Comparison of ENCODE assay signal across 14 cellular contexts in the genomic region with DNA sequence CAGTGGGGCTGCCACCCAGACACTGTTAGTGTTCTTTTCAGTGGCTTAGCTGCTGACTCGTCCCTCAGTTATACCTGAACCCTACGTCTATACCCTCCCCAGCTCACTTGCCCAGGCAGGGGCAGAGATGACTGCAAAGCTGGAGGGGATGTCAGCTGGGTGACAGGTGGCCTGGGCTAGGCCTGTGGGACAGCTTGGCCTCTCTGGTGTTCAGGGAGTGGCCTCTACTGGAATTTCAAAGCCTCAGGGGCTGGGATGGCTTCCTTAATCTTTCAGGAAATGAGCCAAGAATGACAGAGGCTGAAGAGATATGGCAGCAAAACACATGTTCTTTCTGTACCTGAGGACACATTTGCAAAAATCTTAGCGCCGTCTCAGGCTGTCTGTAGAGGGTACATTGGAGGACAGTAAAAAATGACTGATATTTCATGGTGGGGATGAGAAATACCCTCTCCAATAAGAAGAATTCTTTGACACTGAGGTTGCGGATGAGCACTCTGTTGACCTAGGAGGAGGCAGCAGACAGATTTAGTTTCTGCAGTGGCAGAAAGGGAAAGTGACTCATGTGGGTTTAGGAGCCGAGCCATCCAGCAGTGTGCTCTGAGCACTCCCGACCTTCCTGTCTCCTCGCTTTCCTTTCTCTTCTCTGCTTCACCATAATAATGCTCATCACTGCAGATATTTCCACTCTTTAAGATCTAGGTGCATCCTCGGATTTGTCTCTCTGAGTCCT. TPM values are rescaled to one million over a fixed set of nuclear protein-coding genes. Genes with fewer than 3 reads are reported as not detected.
A peak's percentile ranks its signal among the peaks of the same experiment; 100 is the strongest.
DNase-seq lines count a peak whose midpoint lies in the region; ATAC-seq, FAIRE-seq and TF ChIP-seq lines count a peak whose summit lies in the region.
"Had no signal": no experiment of that assay in that cellular context is flagged by ENCODE, and none has a peak within 500 bp of the region (broad histone marks: within the 10 kb centered on the region; RNA-seq: fewer than 3 reads in every experiment).

No MANE protein-coding gene starts in this region.

- peak overlapping the region; percentile 66; the same call in 1 of the 2 replicates for H2AFZ ChIP-seq in SK-N-SH (ENCODE audit: low read depth)

- H3K4me2 ChIP-seq in SK-N-SH: peak overlapping the region; percentile 58

- no peak for TF ChIP-seq RAD21 in SK-N-SH (IDR thresholded peaks at IDR 0.05; ENCODE audit: low read length)

- 23% methylated on average over 9 of the region's 9 CpGs for WGBS in SK-N-SH (ENCODE audit: low lambda C conversion rate)
- 74 to 79% methylated on average over 9 of the region's 9 CpGs for WGBS in pancreas, 2 donors
- WGBS in endodermal cell (ENCODE audit: insufficient coverage in 1 of 2, insufficient read length in 1 of 2), 2 experiments: 83 to 88% methylated on average over 6 to 9 of the region's 9 CpGs

- peaks cover 8% of the 10 kb centered on the region for H3F3A ChIP-seq in SK-N-SH (replicated peaks; ENCODE audit: insufficient read depth)

- H3K9ac ChIP-seq in SK-N-SH (no peak overlapping the region), endodermal cell (ENCODE audit: extremely low read depth, low read length, poor library complexity, severe bottlenecking) (no peak overlapping the region)

- CTCF ChIA-PET in SK-N-SH (lab: Yijun Ruan, JAX): interaction anchor here (0.9 kb wide), 1 partner anchor 20 kb away, joined by 3 read pairs; no protein-coding TSS in a partner anchor

- no peaks in the 10 kb centered on the region for H3K79me2 ChIP-seq in SK-N-SH (ENCODE audit: insufficient read depth)

- no peaks in the 10 kb centered on the region for H3K9me2 ChIP-seq in SK-N-SH

- no peaks in the 10 kb centered on the region for H3K9me3 ChIP-seq in SK-N-SH
- H3K9me3 ChIP-seq in pancreas: no peaks in the 10 kb centered on the region
- H3K9me3 ChIP-seq in uterus: no peaks in the 10 kb centered on the region
- no peaks in the 10 kb centered on the region for H3K9me3 ChIP-seq in endodermal cell (ENCODE audit: control insufficient read depth, low read length)
- H3K9me3 ChIP-seq: tibial artery had no signal

- no peaks in the 10 kb centered on the region for H4K20me1 ChIP-seq in SK-N-SH (ENCODE audit: insufficient read depth)

- FAIRE-seq in pancreas (lab: Jason Lieb, UNC): no peak

- TF ChIP-seq EP300 in SK-N-SH (IDR thresholded peaks at IDR 0.05; ENCODE audit: borderline replicate concordance in 1 of 2, low read depth in 1 of 2, low read length in 1 of 2): no peak

- H3K9me3 Mint-ChIP-seq in endodermal cell: no peaks in the 10 kb centered on the region
- H3K9me3 Mint-ChIP-seq: CD4-positive, alpha-beta memory T cell; dendritic cell treated with granulocyte-macrophage colony-stimulating factor and Interleukin-4, amounts not matched to agents 40 ng/mL and 50 ng/mL, for 4 days had no signal

- H3K27ac ChIP-seq in SK-N-SH (ENCODE audit: low read depth in 2 of 2, low read length in 1 of 2) (peak overlapping the region in 1 of 2 experiments; percentile 26; a peak in 1 of 4 replicates), foreskin keratinocyte (no peak overlapping the region), pancreas (no peak overlapping the region), uterus (peak overlapping the region in 1 of 2 donors; percentile 31), dorsolateral prefrontal cortex (no peak overlapping the region), endodermal cell (ENCODE audit: low read depth, low read length) (no peak overlapping the region)

- H3K27me3 ChIP-seq in SK-N-SH (ENCODE audit: insufficient read depth): no peaks in the 10 kb centered on the region
- H3K27me3 ChIP-seq in foreskin keratinocyte: no peaks in the 10 kb centered on the region
- H3K27me3 ChIP-seq in pancreas: no peaks in the 10 kb centered on the region
- H3K27me3 ChIP-seq in uterus: no peaks in the 10 kb centered on the region
- no peaks in the 10 kb centered on the region for H3K27me3 ChIP-seq in dorsolateral prefrontal cortex
- no peaks in the 10 kb centered on the region for H3K27me3 ChIP-seq in endodermal cell (ENCODE audit: control insufficient read depth, insufficient read depth, low read length, poor library complexity, severe bottlenecking)
- H3K27me3 ChIP-seq: tibial artery had no signal

- intact Hi-C loops in pancreas (cut with DNase I) (no loop called here), uterus (cut with DNase I; ENCODE audit: low total_unique reads) (no loop called here), dorsolateral prefrontal cortex (cut with DNase I) (no loop called here)

- peak; percentile 70 for ATAC-seq in foreskin keratinocyte
- ATAC-seq in pancreas: peak in 3 of 4 donors; percentile 22 to 54 (median 31)

- no peak for TF ChIP-seq POLR2A in uterus (IDR thresholded peaks at IDR 0.05)

- TF ChIP-seq CTCF in SK-N-SH (IDR thresholded peaks at IDR 0.05) (no peak), foreskin keratinocyte (conservative IDR thresholded peaks at IDR 0.05) (no peak), pancreas (IDR thresholded peaks at IDR 0.05) (no peak), uterus (IDR thresholded peaks at IDR 0.05) (no peak), dorsolateral prefrontal cortex (IDR thresholded peaks at IDR 0.05 in 54 of 56, conservative IDR thresholded peaks at IDR 0.05 in 2 of 56; ENCODE audit: low read depth in 1 of 56, partially characterized antibody in 56 of 56) (no peak), endodermal cell (conservative IDR thresholded peaks at IDR 0.05) (no peak)

- no peaks in the 10 kb centered on the region for H3K27me3 Mint-ChIP-seq in endodermal cell (ENCODE audit: insufficient read depth)

- POLR2A ChIA-PET in SK-N-SH (lab: Yijun Ruan, JAX): no interaction called here

- H3K27ac Mint-ChIP-seq in endodermal cell: no peak overlapping the region
- H3K27ac Mint-ChIP-seq: CD4-positive, alpha-beta memory T cell; dendritic cell treated with granulocyte-macrophage colony-stimulating factor and Interleukin-4, amounts not matched to agents 40 ng/mL and 50 ng/mL, for 4 days had no signal

- DNase-seq in ELF-1 (ENCODE audit: low read depth, low spot score) (peak; percentile 63), SK-N-SH (no peak), foreskin keratinocyte (peak; percentile 53 to 72), pancreas (no peak), uterus (no peak), NCI-H345 treated with DMSO at 0.1 percent for 48 hours (lab: John Stamatoyannopoulos, UW; ENCODE audit: unreplicated experiment) (no peak), dorsolateral prefrontal cortex (no peak), endodermal cell (no peak)
- DNase-seq: CD4-positive, alpha-beta memory T cell; midbrain; NCI-H524 treated with DMSO at 0.1 percent for 48 hours; stimulated activated CD4-positive, alpha-beta T cell treated with anti-CD3 and anti-CD28 coated beads, Interleukin-1b, Interleukin-23, amount 100 ng/mL, for 48 hours; tibial artery had no signal

- peaks cover 48% of the 10 kb centered on the region for H3K36me3 Mint-ChIP-seq in endodermal cell (ENCODE audit: low read depth)
- H3K36me3 Mint-ChIP-seq: CD4-positive, alpha-beta memory T cell had no signal

- H3K4me1 Mint-ChIP-seq in endodermal cell: peaks cover 12% of the 10 kb centered on the region
- H3K4me1 Mint-ChIP-seq: CD4-positive, alpha-beta memory T cell had no signal

- H3K4me3 ChIP-seq in SK-N-SH (ENCODE audit: low read depth in 2 of 2, low read length in 1 of 2) (no peak overlapping the region; a peak in 1 of 4 replicates), pancreas (no peak overlapping the region), uterus (no peak overlapping the region), dorsolateral prefrontal cortex (no peak overlapping the region), endodermal cell (ENCODE audit: low read length) (no peak overlapping the region)
- H3K4me3 ChIP-seq: tibial artery had no signal

- H3K4me3 Mint-ChIP-seq in endodermal cell: no peak overlapping the region
- H3K4me3 Mint-ChIP-seq: CD4-positive, alpha-beta memory T cell; dendritic cell treated with granulocyte-macrophage colony-stimulating factor and Interleukin-4, amounts not matched to agents 40 ng/mL and 50 ng/mL, for 4 days had no signal

- H3K4me1 ChIP-seq in SK-N-SH (ENCODE audit: control insufficient read depth in 1 of 2, insufficient read depth in 2 of 2, low read depth in 1 of 2, low read length in 1 of 2): peaks cover 0 to 23% of the 10 kb centered on the region in 2 experiments; a peak in 3 of 4 replicates
- H3K4me1 ChIP-seq in foreskin keratinocyte: peaks cover 26% of the 10 kb centered on the region
- H3K4me1 ChIP-seq in pancreas: no peaks in the 10 kb centered on the region
- no peaks in the 10 kb centered on the region for H3K4me1 ChIP-seq in uterus
- H3K4me1 ChIP-seq in endodermal cell (ENCODE audit: control insufficient read depth, insufficient read depth, low read length): peaks cover 3% of the 10 kb centered on the region

- no peaks in the 10 kb centered on the region for H3K36me3 ChIP-seq in SK-N-SH (replicated peaks in 1 of 2; ENCODE audit: control insufficient read depth in 1 of 2, insufficient read depth in 2 of 2, low read length in 1 of 2)
- H3K36me3 ChIP-seq in pancreas: no peaks in the 10 kb centered on the region
- no peaks in the 10 kb centered on the region for H3K36me3 ChIP-seq in uterus
- no peaks in the 10 kb centered on the region for H3K36me3 ChIP-seq in endodermal cell (ENCODE audit: control insufficient read depth, insufficient read depth, low read length)

TF ChIP-seq in SK-N-SH, 30 proteins besides CTCF, POLR2A, EP300 and RAD21 (continues in another document):
- TF ChIP-seq MEF2A (IDR thresholded peaks at IDR 0.05; ENCODE audit: borderline replicate concordance, low read depth): peak; percentile 58; the same call in 1 of the 2 replicates
- TF ChIP-seq, protein P1, sequence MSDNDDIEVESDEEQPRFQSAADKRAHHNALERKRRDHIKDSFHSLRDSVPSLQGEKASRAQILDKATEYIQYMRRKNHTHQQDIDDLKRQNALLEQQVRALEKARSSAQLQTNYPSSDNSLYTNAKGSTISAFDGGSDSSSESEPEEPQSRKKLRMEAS (IDR thresholded peaks at IDR 0.05; ENCODE audit: low read depth): no peak
- TF ChIP-seq CHD2 (IDR thresholded peaks at IDR 0.05; ENCODE audit: low read length, partially characterized antibody): no peak
- 0 out of 2 replicates have a peak, but pooled peaks have one; percentile 9 for TF ChIP-seq JUND (IDR thresholded peaks at IDR 0.05)
- TF ChIP-seq TCF12 (IDR thresholded peaks at IDR 0.05): peak; percentile 45
- TF ChIP-seq FOSL2 (IDR thresholded peaks at IDR 0.05; ENCODE audit: borderline replicate concordance, low read depth): peak; percentile 51; the same call in 1 of the 2 replicates
- no peak for TF ChIP-seq YY1 (IDR thresholded peaks at IDR 0.05; ENCODE audit: low read depth)

RNA-seq across cellular contexts. Expression of a gene that starts 54.4 kb away (rescaled TPM):
- polyA plus RNA-seq in SK-N-SH (2012; rRNA removed): not detected in 2 replicates
- not detected in 2 replicates for polyA plus RNA-seq in SK-N-SH (2012; cell fraction: cytosol; rRNA removed)
- 0.04 and 0.07 TPM in 2 replicates for polyA plus RNA-seq in SK-N-SH (2012; cell fraction: nucleus; rRNA removed)
- 0.25 and 0.37 TPM in 2 replicates for total RNA-seq in foreskin keratinocyte
- polyA plus RNA-seq in foreskin keratinocyte: 0.17 and 0.24 TPM in 2 replicates
- total RNA-seq in pancreas: 1 to 10 TPM; 2.7 to 7.9 (median 4.8) TPM
- polyA plus RNA-seq in pancreas: 1 to 10 TPM; 5.2 to 8.8 TPM
- total RNA-seq in uterus: 10 to 100 TPM in 2 of 4 donors, 1 to 10 TPM in 1, under 1 TPM in 1; 0.59 to 12.6 (median 6.9) TPM
- 10 to 100 TPM; 11.8 to 91.1 (median 24.5) TPM for total RNA-seq in dorsolateral prefrontal cortex
- total RNA-seq in endodermal cell: 10 to 100 TPM; 13.7 to 25.8 TPM
- polyA plus RNA-seq in endodermal cell (2013, experiment 1 of 2): 3.3 TPM
- 2.7 TPM for polyA plus RNA-seq in endodermal cell (2013, experiment 2 of 2)

Comparison
In these comparisons a context has a peak if more than half of its experiments do, and no peak if none do; other contexts are left out.
1. DNase-seq: peak in ELF-1 (single experiment) and foreskin keratinocyte (2 of 2); none in SK-N-SH (single experiment), pancreas (0 of 6), uterus (0 of 2), NCI-H345 treated with DMSO at 0.1 percent for 48 hours (single experiment), dorsolateral prefrontal cortex (0 of 10) and endodermal cell (single experiment).